In genomic region chr9:88438819-88439218, GRCh38 we compare ENCODE assay signal across 20 cellular contexts.
"Had no signal": no experiment of that assay in that cellular context is flagged by ENCODE, and none has a peak within 500 bp of the region (broad histone marks: within the 10 kb centered on the region; RNA-seq: fewer than 3 reads in every experiment).

No MANE protein-coding gene starts in this region.

- H3K4me3 ChIP-seq: coronary artery, lung, pancreas, right lobe of liver, thoracic aorta, tibial nerve, upper lobe of left lung had no signal

- H3K4me1 ChIP-seq: tibial nerve, upper lobe of left lung had no signal

- H3K36me3 ChIP-seq: right lobe of liver had no signal

- H3K4me3 Mint-ChIP-seq: effector memory CD8-positive, alpha-beta T cell; naive thymus-derived CD8-positive, alpha-beta T cell; stimulated activated naive B cell treated with anti-CD40 and anti-IgM and Interleukin-4, amounts not matched to agents 10 μg/mL and 1 μg/mL and 100 μg/mL, for 72 hours; stimulated activated naive CD8-positive, alpha-beta T cell treated with anti-CD3 and anti-CD28 coated beads, Interleukin-15, Interleukin-2, amounts not matched to agents 100 ng/mL and 50 ng/mL, for 24 hours had no signal

- H3K27ac ChIP-seq: coronary artery, pancreas, thoracic aorta, tibial nerve, upper lobe of left lung had no signal

- H3K9me3 Mint-ChIP-seq: effector memory CD8-positive, alpha-beta T cell; stimulated activated naive CD8-positive, alpha-beta T cell treated with anti-CD3 and anti-CD28 coated beads, Interleukin-15, Interleukin-2, amounts not matched to agents 100 ng/mL and 50 ng/mL, for 24 hours had no signal

- H3K27ac Mint-ChIP-seq: stimulated activated naive B cell treated with anti-CD40 and anti-IgM and Interleukin-4, amounts not matched to agents 10 μg/mL and 1 μg/mL and 100 μg/mL, for 72 hours had no signal

- H3K27me3 ChIP-seq: pancreas, right lobe of liver, tibial nerve, upper lobe of left lung had no signal

- ATAC-seq: effector memory CD8-positive, alpha-beta T cell; left lobe of liver; naive thymus-derived CD8-positive, alpha-beta T cell; pancreas; right lobe of liver; stimulated activated naive B cell treated with anti-CD40 and anti-IgM and Interleukin-4, amounts not matched to agents 10 μg/mL and 1 μg/mL and 100 μg/mL, for 72 hours had no signal

- H3K27me3 Mint-ChIP-seq: effector memory CD8-positive, alpha-beta T cell; naive thymus-derived CD8-positive, alpha-beta T cell; stimulated activated naive B cell treated with anti-CD40 and anti-IgM and Interleukin-4, amounts not matched to agents 10 μg/mL and 1 μg/mL and 100 μg/mL, for 72 hours; stimulated activated naive CD8-positive, alpha-beta T cell treated with anti-CD3 and anti-CD28 coated beads, Interleukin-15, Interleukin-2, amounts not matched to agents 100 ng/mL and 50 ng/mL, for 24 hours had no signal

- DNase-seq: dermis blood vessel endothelial cell; effector memory CD8-positive, alpha-beta T cell; head of caudate nucleus; kidney; mesenchymal stem cell; naive thymus-derived CD8-positive, alpha-beta T cell; occipital lobe; pancreas; right lobe of liver; small intestine; stimulated activated CD4-positive, alpha-beta T cell treated with anti-CD3 and anti-CD28 coated beads, Interleukin-15, amount 100 ng/mL, for 24 hours; stimulated activated CD4-positive, alpha-beta T cell treated with anti-CD3 and anti-CD28 coated beads, Interleukin-2, amount 100 ng/mL, for 48 hours; stimulated activated naive B cell treated with anti-CD40 and anti-IgM and Interleukin-4, amounts not matched to agents 10 μg/mL and 1 μg/mL and 100 μg/mL, for 72 hours; upper lobe of left lung had no signal

- H3K9me3 ChIP-seq: pancreas, right lobe of liver, thoracic aorta, tibial nerve, upper lobe of left lung had no signal
